2 cellular contexts compared by ENCODE assay signal in genomic region chr1:211918665-211919414, GRCh38.
TF ChIP-seq lines count a peak whose summit lies in the region.

No MANE protein-coding gene starts in this region.

TF ChIP-seq in WTC11, 78 proteins besides CTCF, POLR2A, EP300 and RAD21:
- TF ChIP-seq ZNF512 (CRISPR knock-in tag; IDR thresholded peaks at IDR 0.05; ENCODE audit: borderline replicate concordance), result peak; percentile 96; the same call in 1 of the 2 replicates
- no peak for TF ChIP-seq E2F5 (CRISPR knock-in tag; IDR thresholded peaks at IDR 0.05)
- no peak for TF ChIP-seq ZNF121 (CRISPR knock-in tag; IDR thresholded peaks at IDR 0.05)
- TF ChIP-seq ZNF263 (CRISPR knock-in tag; IDR thresholded peaks at IDR 0.05; ENCODE audit: low read depth), result no peak
- TF ChIP-seq JUN (CRISPR knock-in tag; IDR thresholded peaks at IDR 0.05), result no peak
- no peak for TF ChIP-seq ZNF423 (CRISPR knock-in tag; IDR thresholded peaks at IDR 0.05)
- no peak for TF ChIP-seq HMGA2 (CRISPR knock-in tag; IDR thresholded peaks at IDR 0.05)
- TF ChIP-seq STAT6 (CRISPR knock-in tag; conservative IDR thresholded peaks at IDR 0.05; ENCODE audit: low read depth), result no peak

TF ChIP-seq in H1, 55 proteins besides CTCF, POLR2A, EP300 and RAD21:
- TF ChIP-seq RNF2 (IDR thresholded peaks at IDR 0.05; ENCODE audit: borderline replicate concordance, low read depth, low read length, missing control alignments, poor library complexity, severe bottlenecking) (no peak), TBP (IDR thresholded peaks at IDR 0.05; ENCODE audit: low read depth, low read length) (no peak), JUN (IDR thresholded peaks at IDR 0.05; ENCODE audit: low read depth, low read length) (no peak), PHF8 (conservative IDR thresholded peaks at IDR 0.05; ENCODE audit: low read depth, low read length) (no peak), KDM5A (IDR thresholded peaks at IDR 0.05; ENCODE audit: low read length) (no peak), CEBPB (IDR thresholded peaks at IDR 0.05; ENCODE audit: low read depth, low read length) (no peak), SRF (IDR thresholded peaks at IDR 0.05; ENCODE audit: low read depth, low read length) (no peak), CHD2 (IDR thresholded peaks at IDR 0.05; ENCODE audit: low read length) (no peak), SP4 (IDR thresholded peaks at IDR 0.05; ENCODE audit: low read length) (no peak), TEAD4 (IDR thresholded peaks at IDR 0.05; ENCODE audit: low read depth, low read length) (no peak), CBX5 (IDR thresholded peaks at IDR 0.05; ENCODE audit: low read depth, low read length) (no peak), GABPA (IDR thresholded peaks at IDR 0.05; ENCODE audit: borderline replicate concordance, insufficient read depth, low read length) (no peak)
TF ChIP-seq in H1: peak in this region for 0.
